17 cellular contexts compared by ENCODE assay signal in the genomic region with DNA sequence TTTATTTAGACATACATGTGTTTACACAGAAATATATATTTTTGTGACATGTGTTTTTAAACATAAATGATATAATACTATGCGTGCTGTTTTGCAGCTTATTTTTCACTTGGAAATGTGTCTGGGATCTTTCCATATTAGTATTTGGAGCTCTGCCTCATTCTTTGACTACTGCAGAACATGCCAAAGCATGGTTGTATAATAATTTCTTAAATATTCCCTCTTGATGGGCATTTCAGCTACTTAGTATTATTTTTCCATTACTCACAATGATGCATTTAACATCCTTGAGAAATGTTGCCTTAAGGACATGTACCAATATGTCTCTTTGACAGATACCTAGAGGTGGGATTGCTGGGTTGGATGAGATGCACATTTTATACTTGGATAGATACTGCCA. TPM values are rescaled to one million over a fixed set of nuclear protein-coding genes. Genes with fewer than 3 reads are reported as not detected.
DNase-seq lines count a peak whose midpoint lies in the region; ATAC-seq and TF ChIP-seq lines count a peak whose summit lies in the region.
"Had no signal": no experiment of that assay in that cellular context is flagged by ENCODE, and none has a peak within 500 bp of the region (broad histone marks: within the 10 kb centered on the region; RNA-seq: fewer than 3 reads in every experiment).

No MANE protein-coding gene starts in this region.

- ATAC-seq in T-cell (replicated peaks in 1 of 4) = no peak
- ATAC-seq: GM23338 had no signal

- CTCF ChIA-PET in T-cell (lab: Charles Lee) = interaction anchor here in 1 of 2 donors (1.1 kb wide), 1 partner anchor 232 kb away, joined by 4 read pairs; no protein-coding TSS in a partner anchor

- intact Hi-C loops in left ventricle myocardium inferior (cut with micrococcal nuclease) = no loop called here

- no peaks in the 10 kb centered on the region for H3K9me3 ChIP-seq in SK-N-MC (ENCODE audit: low read depth, low read length)
- no peaks in the 10 kb centered on the region for H3K9me3 ChIP-seq in left ventricle myocardium inferior (replicated peaks)

- H3K4me1 ChIP-seq in left ventricle myocardium inferior = peaks cover 34% of the 10 kb centered on the region

- H3K36me3 ChIP-seq in SK-N-MC (ENCODE audit: insufficient read depth, low read length) = no peaks in the 10 kb centered on the region
- no peaks in the 10 kb centered on the region for H3K36me3 ChIP-seq in left ventricle myocardium inferior

- DNase-seq in SK-N-MC (ENCODE audit: low read depth, low spot score) (no peak), fibroblast of gingiva (ENCODE audit: low read depth) (peak; percentile 31), superior temporal gyrus (ENCODE audit: extremely low spot score) (peak; percentile 19), left ventricle myocardium inferior (no peak), foreskin melanocyte (no peak), NCI-H1694 treated with DMSO at 0.1 percent for 48 hours (lab: John Stamatoyannopoulos, UW) (no peak), T-cell (no peak)
- DNase-seq: ACHN; CD4-positive, alpha-beta T cell; DMS153; DMS79; GDM1; HCEC 1CT had no signal

- TF ChIP-seq CTCF in nephron (IDR thresholded peaks at IDR 0.05; ENCODE audit: unreplicated experiment in 3 of 3) (no peak), left ventricle myocardium inferior (IDR thresholded peaks at IDR 0.05; ENCODE audit: borderline replicate concordance) (no peak)

- H3K27me3 Mint-ChIP-seq in nephron (ENCODE audit: low read depth) = no peaks in the 10 kb centered on the region
- peaks cover 8 to 10% of the 10 kb centered on the region in 2 donors for H3K27me3 Mint-ChIP-seq in T-cell
- H3K27me3 Mint-ChIP-seq: CD4-positive, alpha-beta T cell; IgD-negative memory B cell had no signal

- no peaks in the 10 kb centered on the region for H3K27me3 ChIP-seq in left ventricle myocardium inferior (ENCODE audit: low read depth)

- POLR2A ChIA-PET in T-cell (lab: Charles Lee) = no interaction called here

- H3K36me3 Mint-ChIP-seq in nephron (ENCODE audit: low read depth) (no peaks in the 10 kb centered on the region), T-cell (peaks cover under 1% of the 10 kb centered on the region)
- H3K36me3 Mint-ChIP-seq: IgD-negative memory B cell had no signal

- H3K9me3 Mint-ChIP-seq in nephron (no peaks in the 10 kb centered on the region), T-cell (no peaks in the 10 kb centered on the region)
- H3K9me3 Mint-ChIP-seq: CD4-positive, alpha-beta T cell; GM23338; IgD-negative memory B cell had no signal

- H3K4me3 Mint-ChIP-seq in nephron = peak overlapping the region in 1 of 3 experiments; percentile 33
- no peak overlapping the region for H3K4me3 Mint-ChIP-seq in T-cell
- H3K4me3 Mint-ChIP-seq: CD4-positive, alpha-beta T cell; GM23338; IgD-negative memory B cell had no signal

- peaks cover 60% of the 10 kb centered on the region for H3K4me1 Mint-ChIP-seq in nephron
- H3K4me1 Mint-ChIP-seq in T-cell = no peaks in the 10 kb centered on the region
- H3K4me1 Mint-ChIP-seq: IgD-negative memory B cell had no signal

- no peak overlapping the region for H3K9ac ChIP-seq in SK-N-MC (ENCODE audit: insufficient read length)

- no peak overlapping the region for H3K4me3 ChIP-seq in SK-N-MC
- H3K4me3 ChIP-seq in left ventricle myocardium inferior = no peak overlapping the region
- H3K4me3 ChIP-seq: GM23338 had no signal

- H3K27ac ChIP-seq in SK-N-MC = peak overlapping the region; percentile 99
- no peak overlapping the region for H3K27ac ChIP-seq in left ventricle myocardium inferior (replicated peaks)
- H3K27ac ChIP-seq: C4-2B had no signal

- H3K27ac Mint-ChIP-seq in nephron = peak overlapping the region; percentile 50 to 85 (median 72)
- no peak overlapping the region for H3K27ac Mint-ChIP-seq in T-cell
- H3K27ac Mint-ChIP-seq: CD4-positive, alpha-beta T cell; GM23338; IgD-negative memory B cell had no signal

RNA-seq across cellular contexts. Expression of a gene that starts 19.4 kb away (rescaled TPM):
- 76.4 TPM for total RNA-seq in left ventricle myocardium inferior
- total RNA-seq in T-cell = 10 to 100 TPM; 20.7 to 31.8 (median 22.6) TPM

RNA-seq across cellular contexts. Expression of a gene that starts 19.5 kb away (rescaled TPM):
- 34.7 TPM for total RNA-seq in left ventricle myocardium inferior
- total RNA-seq in T-cell = 10 to 100 TPM; 21.7 to 26.1 (median 24.6) TPM

Comparison
In these comparisons a context has a peak if more than half of its experiments do, and no peak if none do; other contexts are left out.
1. DNase-seq: peak in fibroblast of gingiva (single experiment) and superior temporal gyrus (single experiment); none in SK-N-MC (single experiment), left ventricle myocardium inferior (single experiment), foreskin melanocyte (single experiment), NCI-H1694 treated with DMSO at 0.1 percent for 48 hours (single experiment) and T-cell (0 of 34).
2. H3K27ac Mint-ChIP-seq: peak in nephron (3 of 3); none in T-cell (0 of 2).